ENCODE assay signal across 9 cellular contexts in the genomic region with DNA sequence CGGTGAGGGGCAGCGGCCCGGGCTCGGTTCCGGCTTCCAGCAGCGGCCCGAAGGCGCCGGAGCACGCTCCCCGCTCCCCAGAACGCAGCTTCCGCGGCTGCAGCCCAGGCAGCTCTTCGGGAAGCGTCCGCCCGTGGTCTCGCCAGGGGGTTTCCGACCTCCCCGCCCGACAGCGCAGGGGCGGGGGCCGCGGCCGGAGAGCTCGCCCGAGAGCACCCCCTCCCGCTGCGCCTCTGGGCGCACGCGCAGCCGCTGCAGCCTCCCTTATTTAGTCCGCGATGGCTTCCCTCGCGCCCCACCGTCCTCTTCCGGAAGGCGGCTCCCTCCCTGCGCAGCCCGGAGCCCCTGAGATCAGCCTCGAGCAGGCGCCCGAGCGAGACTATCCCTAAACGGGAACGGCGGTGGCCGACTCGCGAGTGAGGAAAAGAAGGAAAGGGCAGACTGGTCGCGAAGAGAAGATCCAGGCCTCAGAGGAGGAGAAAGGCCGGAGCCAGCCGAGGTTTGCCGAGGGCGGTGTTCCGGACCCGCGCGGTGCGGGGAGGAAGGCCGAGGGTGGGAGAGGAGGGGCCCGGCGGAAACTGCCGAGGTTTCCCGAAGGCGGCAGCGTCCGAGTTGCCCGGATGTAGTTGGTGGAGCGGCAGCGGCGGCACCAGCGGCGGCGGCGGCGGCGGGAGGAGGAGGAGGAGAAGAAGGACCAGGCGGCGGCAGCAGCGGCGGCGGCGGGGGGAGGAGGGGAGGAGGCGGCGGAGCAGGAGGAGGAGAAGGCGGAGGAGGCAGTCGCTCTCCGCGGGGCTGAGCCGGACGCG. TPM values are rescaled to one million over a fixed set of nuclear protein-coding genes. Genes with fewer than 3 reads are reported as not detected.
DNase-seq lines count a peak whose midpoint lies in the region; ATAC-seq, FAIRE-seq and TF ChIP-seq lines count a peak whose summit lies in the region.
"Had no signal": no experiment of that assay in that cellular context is flagged by ENCODE, and none has a peak within 500 bp of the region (broad histone marks: within the 10 kb centered on the region; RNA-seq: fewer than 3 reads in every experiment).

Gene WAC (plus strand): TSS at position 610 of the 806 bp plus-strand sequence. CDS start 462 bp downstream, outside the sequence.

- peak within 1 kb of the TSS; percentile 97 for H3K27ac ChIP-seq in keratinocyte (ENCODE audit: control insufficient read depth, insufficient read depth, low read length)

- peaks cover 8% of the 10 kb centered on the region for H4K20me1 ChIP-seq in keratinocyte (ENCODE audit: control insufficient read depth, extremely low read depth, insufficient read depth, low read length)

- DNase-seq in AG09309 (ENCODE audit: low read depth), result peak; percentile 63
- peak; percentile 87 to 92 for DNase-seq in NCI-H446 (lab: John Stamatoyannopoulos, UW)
- DNase-seq in cerebellar cortex (ENCODE audit: low spot score), result peak; percentile 91
- no peak for DNase-seq in keratinocyte (ENCODE audit: low read depth, low spot score)
- peak; percentile 94 to 97 for DNase-seq in stimulated activated CD4-positive, alpha-beta T cell treated with anti-CD3 and anti-CD28 coated beads, Interleukin-15, amount 100 ng/mL, for 1 hour (ENCODE audit: low read depth in 1 of 2, low spot score in 1 of 2)

- peak within 1 kb of the TSS; percentile 88 for H3K4me2 ChIP-seq in keratinocyte (ENCODE audit: control insufficient read depth, extremely low read depth, insufficient read depth, low read depth, low read length)

- no peak for TF ChIP-seq CTCF in AG09309 (IDR thresholded peaks at IDR 0.05; ENCODE audit: control insufficient read depth, insufficient read depth, low read depth, low read length, missing control alignments)
- peak in 1 of 3 experiments; percentile 21 for TF ChIP-seq CTCF in keratinocyte (optimal IDR thresholded peaks at IDR 0.05 in 1 of 3, IDR thresholded peaks at IDR 0.05 in 1 of 3, conservative IDR thresholded peaks at IDR 0.05 in 1 of 3; ENCODE audit: extremely low read depth in 1 of 3, insufficient read depth in 2 of 3, low read length in 3 of 3)

- H3K79me2 ChIP-seq in keratinocyte (ENCODE audit: control insufficient read depth, insufficient read depth, low read length), result peaks cover 60% of the 10 kb centered on the region

- dilution Hi-C loops in keratinocyte (cut with MboI; ENCODE audit: extremely low pct_ligation_motif_present, low sequenced_read_pairs), result no loop called here

- peak within 1 kb of the TSS; percentile 98 for H3K9ac ChIP-seq in keratinocyte (ENCODE audit: control insufficient read depth, extremely low read depth, insufficient read depth, low read length)

- peaks cover 3 to 19% of the 10 kb centered on the region in 2 experiments for H3K36me3 ChIP-seq in keratinocyte (ENCODE audit: control insufficient read depth in 2 of 2, extremely low read depth in 1 of 2, insufficient read depth in 2 of 2, low read length in 2 of 2)

- no peak for FAIRE-seq in keratinocyte (lab: Jason Lieb, UNC)
- FAIRE-seq: TTC549 had no signal

- peak; percentile 77 for ATAC-seq in GM19025 (IDR thresholded peaks at IDR 0.05; ENCODE audit: low read depth, unreplicated experiment)
- peak; percentile 79 for ATAC-seq in HG03342 (IDR thresholded peaks at IDR 0.05; ENCODE audit: unreplicated experiment)
- peak; percentile 81 to 84 for ATAC-seq in activated CD4-positive, CD25-positive, alpha-beta regulatory T cell treated with anti-CD3 and anti-CD28 coated beads, Interleukin-2, amount 50 U/mL, for 24 hours

- no peaks in the 10 kb centered on the region for H3K9me3 ChIP-seq in keratinocyte (ENCODE audit: control insufficient read depth, low read depth, low read length)

- peak within 1 kb of the TSS; percentile 55 for H3K4me3 ChIP-seq in AG09309 (ENCODE audit: control insufficient read depth, low read depth, low read length)
- peak within 1 kb of the TSS; percentile 74 to 99 (median 97) for H3K4me3 ChIP-seq in keratinocyte (ENCODE audit: control insufficient read depth in 2 of 3, extremely low read depth in 1 of 3, insufficient read depth in 2 of 3, low read depth in 1 of 3, low read length in 3 of 3)

- peak within 1 kb of the TSS; percentile 88 for H2AFZ ChIP-seq in keratinocyte (ENCODE audit: control insufficient read depth, low read length)

- H3K27me3 ChIP-seq in keratinocyte (ENCODE audit: control insufficient read depth, extremely low read depth, insufficient read depth, low read length), result no peaks in the 10 kb centered on the region

- no peaks in the 10 kb centered on the region for H3K9me1 ChIP-seq in keratinocyte (ENCODE audit: control insufficient read depth, extremely low read depth, insufficient read depth, low read length)

- H3K4me1 ChIP-seq in keratinocyte (ENCODE audit: control insufficient read depth, extremely low read depth, insufficient read depth, low read length), result no peaks in the 10 kb centered on the region

RNA-seq across cellular contexts. Expression of gene WAC, which starts in this region (rescaled TPM):
- 61.8 to 80.8 TPM (median 70.1 TPM) in 3 replicates for polyA plus RNA-seq in keratinocyte
- 76.7 TPM for polyA plus RNA-seq in keratinocyte (2011; ENCODE audit: low read depth)
- polyA plus RNA-seq in keratinocyte (2011; cell fraction: cytosol; rRNA removed), result 38.1 and 71.1 TPM in 2 replicates
- 70.1 and 75.4 TPM in 2 replicates for polyA plus RNA-seq in keratinocyte (2011; cell fraction: nucleus; rRNA removed)
- polyA plus RNA-seq in keratinocyte (2012; ENCODE audit: low replicate concordance), result 41.1 and 50.1 TPM in 2 replicates
- 33.0 to 79.8 TPM (median 67.6 TPM) in 3 replicates for polyA minus RNA-seq in keratinocyte
- 26.3 TPM for polyA minus RNA-seq in keratinocyte (2011; cell fraction: cytosol; rRNA and poly(A)+ RNA removed)
- 42.7 and 86.0 TPM in 2 replicates for polyA minus RNA-seq in keratinocyte (2011; cell fraction: nucleus; rRNA and poly(A)+ RNA removed)
